ENCODE assay signal across 8 cellular contexts in genomic region chr3:25664810-25665645, GRCh38. TPM values are rescaled to one million over a fixed set of nuclear protein-coding genes. Genes with fewer than 3 reads are reported as not detected.
DNase-seq lines count a peak whose midpoint lies in the region; ATAC-seq and TF ChIP-seq lines count a peak whose summit lies in the region.

TOP2B (minus strand) TSS chr3:25664907; CDS start chr3:25664297, 610 bp downstream.

- DNase-seq in NCI-H187 (lab: John Stamatoyannopoulos, UW) (peak; percentile 34 to 84), anterior cingulate cortex (lab: John Stamatoyannopoulos, UW) (peak; percentile 80 to 99 (median 96)), left ventricle myocardium superior (peak; percentile 97), prostate gland (ENCODE audit: low spot score) (peak; percentile 98)

- WGBS in prostate gland: 1% methylated on average over 43 of the region's 43 CpGs
- under 1% methylated on average over 43 of the region's 43 CpGs for WGBS in urinary bladder

- peak; percentile 99 for TF ChIP-seq POLR2A in prostate gland (IDR thresholded peaks at IDR 0.05)

- H3K27ac ChIP-seq in prostate gland (peak within 1 kb of the TSS; percentile 96 to 97), urinary bladder (ENCODE audit: low read depth) (peak within 1 kb of the TSS; percentile 96)

- no peaks in the 10 kb centered on the region for H3K9me3 ChIP-seq in prostate gland

- intact Hi-C loops in T-helper 2 cell treated with Interferon-gamma antibody and Interleukin-4, amounts not matched to agents 100 ng/mL and 5 ng/mL, for 36 hours (cut with micrococcal nuclease): loop anchor here (1.0 to 10.0 kb wide), 6 partner anchors 118 to 1750 kb away; partner anchors contain the start of genes NEK10, NGLY1, NKIRAS1 and NR1D2
- intact Hi-C loops in left ventricle myocardium superior (cut with micrococcal nuclease): loop anchor here (10.0 kb wide), 1 partner anchor 120 kb away; the partner anchor contains the start of gene NGLY1
- intact Hi-C loops in prostate gland (cut with DNase I): loop anchor here (2.0 kb wide), 1 partner anchor 118 kb away; the partner anchor contains the start of gene NGLY1

- peak within 1 kb of the TSS; percentile 80 to 85 for H3K4me3 ChIP-seq in prostate gland
- peak within 1 kb of the TSS; percentile 91 for H3K4me3 ChIP-seq in urinary bladder (ENCODE audit: low read depth, low read length)

- ATAC-seq in GM18498 (IDR thresholded peaks at IDR 0.05; ENCODE audit: unreplicated experiment) (peak; percentile 90), HG02938 (IDR thresholded peaks at IDR 0.05; ENCODE audit: unreplicated experiment) (peak; percentile 88), left ventricle myocardium superior (peak; percentile 98)

- H3K27me3 ChIP-seq in prostate gland (replicated peaks; ENCODE audit: insufficient read depth): no peaks in the 10 kb centered on the region

- TF ChIP-seq CTCF in prostate gland (IDR thresholded peaks at IDR 0.05): no peak

- H3K4me1 ChIP-seq in prostate gland (replicated peaks): no peaks in the 10 kb centered on the region
- H3K4me1 ChIP-seq in urinary bladder (ENCODE audit: insufficient read depth): no peaks in the 10 kb centered on the region

- H3K36me3 ChIP-seq in prostate gland (no peaks in the 10 kb centered on the region), urinary bladder (ENCODE audit: insufficient read depth) (no peaks in the 10 kb centered on the region)

RNA-seq across cellular contexts. Expression of gene TOP2B, which starts in this region (rescaled TPM):
- total RNA-seq in T-helper 2 cell treated with Interferon-gamma antibody and Interleukin-4, amounts not matched to agents 100 ng/mL and 5 ng/mL, for 36 hours: 125 and 126 TPM in 2 replicates
- total RNA-seq in left ventricle myocardium superior: 113 TPM
- 100 to 1,000 TPM in 1 of 2 donors, 10 to 100 TPM in 1; 85.3 to 109 TPM for total RNA-seq in prostate gland
- 325 TPM for total RNA-seq in urinary bladder
- polyA plus RNA-seq in urinary bladder: 73.8 TPM

Comparison
In these comparisons a context has a peak if more than half of its experiments do, and no peak if none do; other contexts are left out.
1. Peak in every context shown above with its lines: DNase-seq, ATAC-seq, H3K4me3 ChIP-seq and H3K27ac ChIP-seq.